ENCODE assay signal across 22 cellular contexts in the genomic region with DNA sequence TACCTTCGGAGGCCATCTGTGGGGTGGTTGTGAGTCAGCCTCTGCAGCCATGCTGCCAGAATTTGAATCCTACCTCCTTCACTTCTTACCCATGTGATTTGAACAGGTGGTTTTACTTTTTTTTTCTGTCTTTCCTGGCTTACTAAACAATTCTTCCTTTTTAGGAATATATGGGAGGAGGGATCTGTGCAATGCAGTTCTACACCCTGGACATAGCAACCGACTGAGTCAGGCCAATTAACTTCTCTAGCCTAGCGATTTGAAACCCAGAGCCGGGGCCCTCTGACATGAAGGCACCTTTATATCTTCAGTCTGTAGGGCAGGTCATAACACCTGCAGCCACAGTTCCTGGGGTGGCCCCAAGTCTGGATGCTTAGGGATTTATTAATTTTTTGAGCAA.
DNase-seq lines count a peak whose midpoint lies in the region; ATAC-seq, FAIRE-seq and TF ChIP-seq lines count a peak whose summit lies in the region.
"Had no signal": no experiment of that assay in that cellular context is flagged by ENCODE, and none has a peak within 500 bp of the region (broad histone marks: within the 10 kb centered on the region; RNA-seq: fewer than 3 reads in every experiment).

No MANE protein-coding gene starts in this region.

- CTCF ChIA-PET in PC-3 (lab: Charles Lee): no interaction called here
- CTCF ChIA-PET in mammary epithelial cell (lab: Charles Lee; ENCODE audit: low non-redundant PET): no interaction called here

- H3K9me3 Mint-ChIP-seq in activated CD4-positive, alpha-beta T cell treated with anti-CD3 and anti-CD28 coated beads, Interleukin-2, amount 10 ng/mL, durations not matched to agents 24 days and 14 days: no peaks in the 10 kb centered on the region

- FAIRE-seq in urothelium cell line (lab: Jason Lieb, UNC): no peak
- FAIRE-seq: A549 had no signal

- H3K4me3 ChIP-seq in PC-3 (ENCODE audit: low read length) (no peak overlapping the region), mammary epithelial cell (replicated peaks in 1 of 3; ENCODE audit: insufficient read depth in 1 of 3, low read depth in 2 of 3, low read length in 3 of 3) (no peak overlapping the region)
- H3K4me3 ChIP-seq: A549, HAP-1, SJCRH30 had no signal

- H3K9ac ChIP-seq in PC-3 (ENCODE audit: low read length): no peak overlapping the region
- no peak overlapping the region for H3K9ac ChIP-seq in mammary epithelial cell (ENCODE audit: insufficient read depth, low read length)

- no peaks in the 10 kb centered on the region for H3F3A ChIP-seq in PC-3 (ENCODE audit: low read length, unreplicated experiment)

- H2AFZ ChIP-seq in PC-3 (ENCODE audit: low read length) (no peak overlapping the region), mammary epithelial cell (ENCODE audit: low read depth, low read length) (no peak overlapping the region)

- peak; percentile 41 for DNase-seq in activated CD4-positive, alpha-beta T cell treated with anti-CD3 and anti-CD28 coated beads, Interleukin-2, amount 10 ng/mL, durations not matched to agents 24 days and 14 days
- DNase-seq in activated CD4-positive, alpha-beta T cell treated with anti-CD3 and anti-CD28 coated beads for 1 hour: no peak
- DNase-seq in PC-3: peak; percentile 19
- DNase-seq in islet precursor cell: peak; percentile 86
- peak; percentile 40 for DNase-seq in urothelium cell line (ENCODE audit: low spot score)
- DNase-seq in mammary epithelial cell: no peak
- DNase-seq: DMS 273 treated with DMSO at 0.1 percent for 48 hours, EL, KG1, NCI-H1105, NCI-H187 treated with DMSO at 0.1 percent for 48 hours, NCI-H446 treated with DMSO at 0.1 percent for 48 hours, NCI-H748 treated with DMSO at 0.1 percent for 48 hours, OCI-M1, RPMI8226, SJCRH30, SW 1271 had no signal

- H3K27ac ChIP-seq in PC-3 (ENCODE audit: low read length): no peak overlapping the region
- no peak overlapping the region for H3K27ac ChIP-seq in mammary epithelial cell (ENCODE audit: insufficient read depth, low read depth, low read length)
- H3K27ac ChIP-seq: A549, SJCRH30 had no signal

- no peak overlapping the region for H3K4me3 Mint-ChIP-seq in activated CD4-positive, alpha-beta T cell treated with anti-CD3 and anti-CD28 coated beads, Interleukin-2, amount 10 ng/mL, durations not matched to agents 24 days and 14 days
- H3K4me3 Mint-ChIP-seq: CD14-positive monocyte had no signal

- H3K27me3 ChIP-seq in PC-3 (ENCODE audit: low read length): peaks cover 20% of the 10 kb centered on the region
- H3K27me3 ChIP-seq in mammary epithelial cell (ENCODE audit: insufficient read depth, low read length): no peaks in the 10 kb centered on the region
- H3K27me3 ChIP-seq: SJCRH30 had no signal

- H3K36me3 ChIP-seq in PC-3 (ENCODE audit: low read depth, low read length): no peaks in the 10 kb centered on the region
- no peaks in the 10 kb centered on the region for H3K36me3 ChIP-seq in mammary epithelial cell (ENCODE audit: insufficient read depth, low read length)
- H3K36me3 ChIP-seq: HAP-1, SJCRH30 had no signal

- no peaks in the 10 kb centered on the region for H3K27me3 Mint-ChIP-seq in activated CD4-positive, alpha-beta T cell treated with anti-CD3 and anti-CD28 coated beads, Interleukin-2, amount 10 ng/mL, durations not matched to agents 24 days and 14 days

- no peaks in the 10 kb centered on the region for H4K20me1 ChIP-seq in PC-3 (ENCODE audit: low read length)
- no peaks in the 10 kb centered on the region for H4K20me1 ChIP-seq in mammary epithelial cell (ENCODE audit: insufficient read depth, low read length)

- H3K9me3 ChIP-seq in PC-3 (ENCODE audit: low read length) (no peaks in the 10 kb centered on the region), mammary epithelial cell (replicated peaks; ENCODE audit: insufficient read depth, low read length) (no peaks in the 10 kb centered on the region)
- H3K9me3 ChIP-seq: A549, HAP-1, SJCRH30 had no signal

- peaks cover 5% of the 10 kb centered on the region; the same call in 1 of the 2 replicates for H3K4me1 ChIP-seq in PC-3 (ENCODE audit: insufficient read depth, low read length)
- H3K4me1 ChIP-seq in mammary epithelial cell (ENCODE audit: insufficient read depth, low read length): peaks cover 4% of the 10 kb centered on the region
- H3K4me1 ChIP-seq: A549, HAP-1, SJCRH30 had no signal

- H3K4me2 ChIP-seq in PC-3 (ENCODE audit: low read length): no peak overlapping the region
- H3K4me2 ChIP-seq in mammary epithelial cell (ENCODE audit: insufficient read depth, low read depth, low read length): no peak overlapping the region
- H3K4me2 ChIP-seq: A549 had no signal

- H3K4me1 Mint-ChIP-seq in activated CD4-positive, alpha-beta T cell treated with anti-CD3 and anti-CD28 coated beads, Interleukin-2, amount 10 ng/mL, durations not matched to agents 24 days and 14 days: peaks cover 7% of the 10 kb centered on the region

- TF ChIP-seq CTCF in PC-3 (conservative IDR thresholded peaks at IDR 0.05; ENCODE audit: low read depth, low read length) (no peak), mammary epithelial cell (conservative IDR thresholded peaks at IDR 0.05 in 1 of 2, IDR thresholded peaks at IDR 0.05 in 1 of 2; ENCODE audit: extremely low read depth in 1 of 2, insufficient read depth in 1 of 2, low read depth in 1 of 2, low read length in 2 of 2) (no peak)

- WGBS in mammary epithelial cell (ENCODE audit: low coverage, missing lambda C conversion rate): 60% methylated on average over 4 of the region's 4 CpGs

- H3K36me3 Mint-ChIP-seq in activated CD4-positive, alpha-beta T cell treated with anti-CD3 and anti-CD28 coated beads, Interleukin-2, amount 10 ng/mL, durations not matched to agents 24 days and 14 days (ENCODE audit: low read depth): no peaks in the 10 kb centered on the region
- H3K36me3 Mint-ChIP-seq: CD14-positive monocyte had no signal

- no peaks in the 10 kb centered on the region for H3K9me2 ChIP-seq in PC-3 (replicated peaks; ENCODE audit: low read length)

- POLR2A ChIA-PET in PC-3 (lab: Charles Lee; ENCODE audit: unreplicated experiment): no interaction called here

- dilution Hi-C loops in mammary epithelial cell (cut with HindIII; ENCODE audit: low sequenced_read_pairs): no loop called here

- intact Hi-C loops in activated CD4-positive, alpha-beta T cell treated with anti-CD3 and anti-CD28 coated beads, Interleukin-2, amount 10 ng/mL, durations not matched to agents 24 days and 14 days (cut with micrococcal nuclease): loop anchor here (10.0 kb wide), 5 partner anchors 97 to 707 kb away; partner anchors contain the start of gene ST6GALNAC5
- intact Hi-C loops in PC-3 (cut with micrococcal nuclease) (loop anchor here (10.0 kb wide), 2 partner anchors 123 to 747 kb away; no protein-coding TSS in a partner anchor), mammary epithelial cell (cut with micrococcal nuclease) (loop anchor here (10.0 kb wide), 1 partner anchor 123 kb away; no protein-coding TSS in a partner anchor)

- H3K27ac Mint-ChIP-seq in activated CD4-positive, alpha-beta T cell treated with anti-CD3 and anti-CD28 coated beads, Interleukin-2, amount 10 ng/mL, durations not matched to agents 24 days and 14 days: no peak overlapping the region

- BruUV-seq in PC-3 (replicated peaks; lab: Mats Ljungman, UMichigan) (no TSS peak), mammary epithelial cell (replicated peaks; lab: Mats Ljungman, UMichigan) (no TSS peak)

- H3K79me2 ChIP-seq in PC-3 (ENCODE audit: low read length): no peaks in the 10 kb centered on the region
- H3K79me2 ChIP-seq in mammary epithelial cell (ENCODE audit: insufficient read depth, low read length): no peaks in the 10 kb centered on the region

- in situ Hi-C loops in mammary epithelial cell (cut with MboI; ENCODE audit: low sequenced_read_pairs in 2 of 2): loop anchor here (10.0 to 25.0 kb wide), 2 partner anchors 979 to 987 kb away; no protein-coding TSS in a partner anchor

- ATAC-seq in PC-3 (no peak), HG02623 (IDR thresholded peaks at IDR 0.05; ENCODE audit: unreplicated experiment) (no peak), GM19463 (IDR thresholded peaks at IDR 0.05; ENCODE audit: unreplicated experiment) (no peak)
- ATAC-seq: A549 had no signal

Comparison
In these comparisons a context has a peak if more than half of its experiments do, and no peak if none do; other contexts are left out.
1. DNase-seq: peak in activated CD4-positive, alpha-beta T cell treated with anti-CD3 and anti-CD28 coated beads, Interleukin-2, amount 10 ng/mL, durations not matched to agents 24 days and 14 days (single experiment), PC-3 (single experiment), islet precursor cell (single experiment) and urothelium cell line (single experiment); none in activated CD4-positive, alpha-beta T cell treated with anti-CD3 and anti-CD28 coated beads for 1 hour (single experiment) and mammary epithelial cell (single experiment).